In the genomic region with DNA sequence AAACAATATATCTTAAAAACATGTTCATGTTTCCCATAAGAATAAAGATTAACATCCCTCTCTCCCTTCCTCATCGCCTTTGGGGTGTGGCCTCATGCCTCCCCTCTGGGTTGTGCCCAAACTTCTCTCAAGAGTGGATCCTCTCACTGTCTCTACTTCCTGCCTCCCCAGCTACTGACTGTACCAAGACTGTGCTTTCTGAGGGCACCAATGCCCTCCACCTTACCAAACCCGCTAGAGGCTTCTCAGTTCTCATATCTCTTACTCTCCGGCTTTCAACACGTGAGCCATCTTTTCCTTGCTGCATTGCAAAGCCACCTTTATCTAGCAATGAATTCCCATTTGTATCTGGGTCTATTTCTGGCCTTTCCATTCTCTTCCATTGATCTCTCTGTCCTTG, we compare ENCODE assay signal across 23 cellular contexts. TPM values are rescaled to one million over a fixed set of nuclear protein-coding genes. Genes with fewer than 3 reads are reported as not detected.
"Had no signal": no experiment of that assay in that cellular context is flagged by ENCODE, and none has a peak within 500 bp of the region (broad histone marks: within the 10 kb centered on the region; RNA-seq: fewer than 3 reads in every experiment).

No MANE protein-coding gene starts in this region.

- H3K27ac ChIP-seq: RWPE1, SJCRH30 had no signal

- ATAC-seq: Panc1, SK-N-SH treated with all-trans-retinoic acid at 6 μM for 48 hours had no signal

- H3K9me3 ChIP-seq: SJCRH30 had no signal

- H3K36me3 ChIP-seq: SJCRH30 had no signal

- DNase-seq: KBM-7, MV-4-11, NCI-H1048, NCI-H1105, NCI-H1417, NCI-H1436 treated with DMSO at 0.1 percent for 48 hours, NCI-H1694, NCI-H187 treated with DMSO at 0.1 percent for 48 hours, NCI-H2081, NCI-H2107, NCI-H2227 treated with DMSO at 0.1 percent for 48 hours, NCI-H524, NCI-H526 treated with DMSO at 0.1 percent for 48 hours, NCI-H748 treated with DMSO at 0.1 percent for 48 hours, SHP77 treated with DMSO at 0.1 percent for 48 hours, SJCRH30 had no signal

- H3K4me3 ChIP-seq: SJCRH30 had no signal

RNA-seq across cellular contexts. Expression of a gene that starts 34.4 kb away (rescaled TPM):
- total RNA-seq: HT-29, LHCN-M2, MCF 10A, NCI-H460 had no signal
